2 cellular contexts compared by ENCODE assay signal in the genomic region with DNA sequence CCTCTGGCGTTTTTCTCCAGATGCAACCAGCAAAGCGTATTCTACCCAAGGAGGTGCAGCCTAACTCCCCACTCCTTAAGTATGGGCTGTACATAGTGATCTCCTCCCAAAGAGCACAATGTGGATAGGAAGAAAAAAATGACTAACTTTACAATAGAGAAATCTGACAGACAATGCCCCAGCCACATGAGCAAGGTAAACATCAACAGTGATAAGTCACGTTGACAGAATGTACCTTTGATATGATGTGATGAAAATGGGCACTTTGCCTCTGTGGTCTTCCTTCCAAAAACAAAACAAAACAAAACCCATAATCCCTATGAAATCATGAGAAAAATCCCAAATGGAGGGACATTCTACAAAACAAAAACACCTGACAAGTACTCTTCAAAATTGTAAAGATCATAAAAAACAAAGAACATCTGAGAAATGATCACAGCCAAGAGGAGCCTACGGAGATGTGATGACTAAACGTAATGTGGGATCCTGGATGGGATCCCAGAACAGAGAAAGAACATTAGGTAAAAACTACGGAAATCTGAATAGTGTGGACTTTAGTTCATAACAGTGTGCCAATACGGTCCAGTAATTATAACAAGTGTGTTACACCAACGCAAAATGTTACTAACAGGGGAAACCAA.
TF ChIP-seq lines count a peak whose summit lies in the region.

No MANE protein-coding gene starts in this region.

TF ChIP-seq in liver, 16 proteins besides CTCF, POLR2A, EP300 and RAD21:
- peak; percentile 32 to 89 for TF ChIP-seq JUND (IDR thresholded peaks at IDR 0.05)
- TF ChIP-seq, protein P1, sequence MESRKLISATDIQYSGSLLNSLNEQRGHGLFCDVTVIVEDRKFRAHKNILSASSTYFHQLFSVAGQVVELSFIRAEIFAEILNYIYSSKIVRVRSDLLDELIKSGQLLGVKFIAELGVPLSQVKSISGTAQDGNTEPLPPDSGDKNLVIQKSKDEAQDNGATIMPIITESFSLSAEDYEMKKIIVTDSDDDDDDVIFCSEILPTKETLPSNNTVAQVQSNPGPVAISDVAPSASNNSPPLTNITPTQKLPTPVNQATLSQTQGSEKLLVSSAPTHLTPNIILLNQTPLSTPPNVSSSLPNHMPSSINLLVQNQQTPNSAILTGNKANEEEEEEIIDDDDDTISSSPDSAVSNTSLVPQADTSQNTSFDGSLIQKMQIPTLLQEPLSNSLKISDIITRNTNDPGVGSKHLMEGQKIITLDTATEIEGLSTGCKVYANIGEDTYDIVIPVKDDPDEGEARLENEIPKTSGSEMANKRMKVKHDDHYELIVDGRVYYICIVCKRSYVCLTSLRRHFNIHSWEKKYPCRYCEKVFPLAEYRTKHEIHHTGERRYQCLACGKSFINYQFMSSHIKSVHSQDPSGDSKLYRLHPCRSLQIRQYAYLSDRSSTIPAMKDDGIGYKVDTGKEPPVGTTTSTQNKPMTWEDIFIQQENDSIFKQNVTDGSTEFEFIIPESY (IDR thresholded peaks at IDR 0.05) = peak; percentile 53
- peak; percentile 55 for TF ChIP-seq HNF4G (IDR thresholded peaks at IDR 0.05)
- TF ChIP-seq, protein P2, sequence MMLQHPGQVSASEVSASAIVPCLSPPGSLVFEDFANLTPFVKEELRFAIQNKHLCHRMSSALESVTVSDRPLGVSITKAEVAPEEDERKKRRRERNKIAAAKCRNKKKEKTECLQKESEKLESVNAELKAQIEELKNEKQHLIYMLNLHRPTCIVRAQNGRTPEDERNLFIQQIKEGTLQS (IDR thresholded peaks at IDR 0.05) = peak; percentile 64
- TF ChIP-seq YY1 (IDR thresholded peaks at IDR 0.05) = peak; percentile 57
- peak; percentile 75 for TF ChIP-seq SP1 (IDR thresholded peaks at IDR 0.05)
- TF ChIP-seq FOXA1 (IDR thresholded peaks at IDR 0.05) = peak; percentile 54
- peak in 1 of 2 donors; percentile 37 for TF ChIP-seq EGR1 (IDR thresholded peaks at IDR 0.05; ENCODE audit: low read depth in 2 of 2)
- TF ChIP-seq TAF1 (conservative IDR thresholded peaks at IDR 0.05) = no peak
- peak; percentile 80 to 81 for TF ChIP-seq HNF4A (conservative IDR thresholded peaks at IDR 0.05)
- TF ChIP-seq FOXA2 (IDR thresholded peaks at IDR 0.05) = peak; percentile 87
- TF ChIP-seq GABPA (IDR thresholded peaks at IDR 0.05 in 1 of 2, conservative IDR thresholded peaks at IDR 0.05 in 1 of 2) = no peak
- TF ChIP-seq, protein P3, sequence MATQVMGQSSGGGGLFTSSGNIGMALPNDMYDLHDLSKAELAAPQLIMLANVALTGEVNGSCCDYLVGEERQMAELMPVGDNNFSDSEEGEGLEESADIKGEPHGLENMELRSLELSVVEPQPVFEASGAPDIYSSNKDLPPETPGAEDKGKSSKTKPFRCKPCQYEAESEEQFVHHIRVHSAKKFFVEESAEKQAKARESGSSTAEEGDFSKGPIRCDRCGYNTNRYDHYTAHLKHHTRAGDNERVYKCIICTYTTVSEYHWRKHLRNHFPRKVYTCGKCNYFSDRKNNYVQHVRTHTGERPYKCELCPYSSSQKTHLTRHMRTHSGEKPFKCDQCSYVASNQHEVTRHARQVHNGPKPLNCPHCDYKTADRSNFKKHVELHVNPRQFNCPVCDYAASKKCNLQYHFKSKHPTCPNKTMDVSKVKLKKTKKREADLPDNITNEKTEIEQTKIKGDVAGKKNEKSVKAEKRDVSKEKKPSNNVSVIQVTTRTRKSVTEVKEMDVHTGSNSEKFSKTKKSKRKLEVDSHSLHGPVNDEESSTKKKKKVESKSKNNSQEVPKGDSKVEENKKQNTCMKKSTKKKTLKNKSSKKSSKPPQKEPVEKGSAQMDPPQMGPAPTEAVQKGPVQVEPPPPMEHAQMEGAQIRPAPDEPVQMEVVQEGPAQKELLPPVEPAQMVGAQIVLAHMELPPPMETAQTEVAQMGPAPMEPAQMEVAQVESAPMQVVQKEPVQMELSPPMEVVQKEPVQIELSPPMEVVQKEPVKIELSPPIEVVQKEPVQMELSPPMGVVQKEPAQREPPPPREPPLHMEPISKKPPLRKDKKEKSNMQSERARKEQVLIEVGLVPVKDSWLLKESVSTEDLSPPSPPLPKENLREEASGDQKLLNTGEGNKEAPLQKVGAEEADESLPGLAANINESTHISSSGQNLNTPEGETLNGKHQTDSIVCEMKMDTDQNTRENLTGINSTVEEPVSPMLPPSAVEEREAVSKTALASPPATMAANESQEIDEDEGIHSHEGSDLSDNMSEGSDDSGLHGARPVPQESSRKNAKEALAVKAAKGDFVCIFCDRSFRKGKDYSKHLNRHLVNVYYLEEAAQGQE (IDR thresholded peaks at IDR 0.05) = peak; percentile 41
- TF ChIP-seq, protein P4, sequence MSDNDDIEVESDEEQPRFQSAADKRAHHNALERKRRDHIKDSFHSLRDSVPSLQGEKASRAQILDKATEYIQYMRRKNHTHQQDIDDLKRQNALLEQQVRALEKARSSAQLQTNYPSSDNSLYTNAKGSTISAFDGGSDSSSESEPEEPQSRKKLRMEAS (IDR thresholded peaks at IDR 0.05) = peak; percentile 64
- TF ChIP-seq NR2F2 (IDR thresholded peaks at IDR 0.05) = no peak
- peak; percentile 50 to 70 for TF ChIP-seq RXRA (IDR thresholded peaks at IDR 0.05)

TF ChIP-seq in HepG2, 621 proteins besides CTCF, POLR2A, EP300 and RAD21:
- no peak for TF ChIP-seq ZNF234 (CRISPR knock-in tag; conservative IDR thresholded peaks at IDR 0.05)
- TF ChIP-seq ZNF883 (CRISPR knock-in tag; IDR thresholded peaks at IDR 0.05; ENCODE audit: not compliant biosample characterization) = no peak
- TF ChIP-seq TMF1 (CRISPR knock-in tag; IDR thresholded peaks at IDR 0.05; ENCODE audit: low read depth) = no peak
- TF ChIP-seq SNRNP70 (IDR thresholded peaks at IDR 0.05; ENCODE audit: low read depth, low read length) = no peak
- TF ChIP-seq RFXAP (CRISPR knock-in tag; IDR thresholded peaks at IDR 0.05; ENCODE audit: borderline replicate concordance) = no peak
- TF ChIP-seq, protein P5, sequence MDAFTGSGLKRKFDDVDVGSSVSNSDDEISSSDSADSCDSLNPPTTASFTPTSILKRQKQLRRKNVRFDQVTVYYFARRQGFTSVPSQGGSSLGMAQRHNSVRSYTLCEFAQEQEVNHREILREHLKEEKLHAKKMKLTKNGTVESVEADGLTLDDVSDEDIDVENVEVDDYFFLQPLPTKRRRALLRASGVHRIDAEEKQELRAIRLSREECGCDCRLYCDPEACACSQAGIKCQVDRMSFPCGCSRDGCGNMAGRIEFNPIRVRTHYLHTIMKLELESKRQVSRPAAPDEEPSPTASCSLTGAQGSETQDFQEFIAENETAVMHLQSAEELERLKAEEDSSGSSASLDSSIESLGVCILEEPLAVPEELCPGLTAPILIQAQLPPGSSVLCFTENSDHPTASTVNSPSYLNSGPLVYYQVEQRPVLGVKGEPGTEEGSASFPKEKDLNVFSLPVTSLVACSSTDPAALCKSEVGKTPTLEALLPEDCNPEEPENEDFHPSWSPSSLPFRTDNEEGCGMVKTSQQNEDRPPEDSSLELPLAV (CRISPR knock-in tag; conservative IDR thresholded peaks at IDR 0.05; ENCODE audit: low read depth) = no peak
- no peak for TF ChIP-seq STAT5B (CRISPR knock-in tag; IDR thresholded peaks at IDR 0.05)
- TF ChIP-seq, protein P6, sequence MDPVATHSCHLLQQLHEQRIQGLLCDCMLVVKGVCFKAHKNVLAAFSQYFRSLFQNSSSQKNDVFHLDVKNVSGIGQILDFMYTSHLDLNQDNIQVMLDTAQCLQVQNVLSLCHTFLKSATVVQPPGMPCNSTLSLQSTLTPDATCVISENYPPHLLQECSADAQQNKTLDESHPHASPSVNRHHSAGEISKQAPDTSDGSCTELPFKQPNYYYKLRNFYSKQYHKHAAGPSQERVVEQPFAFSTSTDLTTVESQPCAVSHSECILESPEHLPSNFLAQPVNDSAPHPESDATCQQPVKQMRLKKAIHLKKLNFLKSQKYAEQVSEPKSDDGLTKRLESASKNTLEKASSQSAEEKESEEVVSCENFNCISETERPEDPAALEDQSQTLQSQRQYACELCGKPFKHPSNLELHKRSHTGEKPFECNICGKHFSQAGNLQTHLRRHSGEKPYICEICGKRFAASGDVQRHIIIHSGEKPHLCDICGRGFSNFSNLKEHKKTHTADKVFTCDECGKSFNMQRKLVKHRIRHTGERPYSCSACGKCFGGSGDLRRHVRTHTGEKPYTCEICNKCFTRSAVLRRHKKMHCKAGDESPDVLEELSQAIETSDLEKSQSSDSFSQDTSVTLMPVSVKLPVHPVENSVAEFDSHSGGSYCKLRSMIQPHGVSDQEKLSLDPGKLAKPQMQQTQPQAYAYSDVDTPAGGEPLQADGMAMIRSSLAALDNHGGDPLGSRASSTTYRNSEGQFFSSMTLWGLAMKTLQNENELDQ (CRISPR knock-in tag; IDR thresholded peaks at IDR 0.05; ENCODE audit: borderline replicate concordance) = no peak
- TF ChIP-seq NONO (IDR thresholded peaks at IDR 0.05) = no peak
- no peak for TF ChIP-seq NONO (CRISPR knock-in tag; conservative IDR thresholded peaks at IDR 0.05)
- TF ChIP-seq, protein P7, sequence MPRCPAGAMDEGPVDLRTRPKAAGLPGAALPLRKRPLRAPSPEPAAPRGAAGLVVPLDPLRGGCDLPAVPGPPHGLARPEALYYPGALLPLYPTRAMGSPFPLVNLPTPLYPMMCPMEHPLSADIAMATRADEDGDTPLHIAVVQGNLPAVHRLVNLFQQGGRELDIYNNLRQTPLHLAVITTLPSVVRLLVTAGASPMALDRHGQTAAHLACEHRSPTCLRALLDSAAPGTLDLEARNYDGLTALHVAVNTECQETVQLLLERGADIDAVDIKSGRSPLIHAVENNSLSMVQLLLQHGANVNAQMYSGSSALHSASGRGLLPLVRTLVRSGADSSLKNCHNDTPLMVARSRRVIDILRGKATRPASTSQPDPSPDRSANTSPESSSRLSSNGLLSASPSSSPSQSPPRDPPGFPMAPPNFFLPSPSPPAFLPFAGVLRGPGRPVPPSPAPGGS (CRISPR knock-in tag; IDR thresholded peaks at IDR 0.05) = no peak
- TF ChIP-seq, protein P4 (IDR thresholded peaks at IDR 0.05) = no peak
- no peak for TF ChIP-seq ZNF496 (CRISPR knock-in tag; IDR thresholded peaks at IDR 0.05; ENCODE audit: insufficient replicate concordance)
